In the genomic region with DNA sequence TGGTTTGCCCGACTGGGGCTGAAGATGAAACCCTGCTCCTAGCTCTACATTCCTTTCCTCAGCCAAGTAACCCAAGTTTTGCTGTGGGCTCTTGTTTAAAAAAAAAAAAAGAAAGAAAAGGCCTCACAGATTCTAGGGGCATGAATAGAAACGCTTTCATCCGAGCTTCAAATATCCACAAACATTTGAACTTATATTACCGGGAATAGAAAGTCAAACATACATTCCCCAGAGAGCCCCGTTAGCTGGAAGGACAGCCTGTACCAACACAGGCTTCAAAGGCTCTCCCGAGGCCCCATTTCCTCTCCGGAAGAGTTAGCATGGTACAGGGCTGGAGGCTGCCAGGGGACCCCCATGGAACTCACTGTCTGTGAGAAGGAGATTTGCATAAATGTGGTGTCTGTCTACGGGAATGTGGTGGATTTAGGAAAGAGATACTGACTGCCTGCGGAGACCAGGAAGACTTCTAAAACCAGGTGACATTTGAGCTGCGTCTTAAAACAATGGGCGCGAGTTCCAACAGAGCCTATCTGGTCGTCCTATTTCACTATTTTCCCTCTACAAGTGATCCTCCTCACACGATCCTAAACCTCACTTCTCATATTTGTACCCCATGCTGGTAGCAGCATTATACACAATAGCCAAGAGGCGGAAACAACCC, we compare ENCODE assay signal across 8 cellular contexts. TPM values are rescaled to one million over a fixed set of nuclear protein-coding genes. Genes with fewer than 3 reads are reported as not detected.
DNase-seq lines count a peak whose midpoint lies in the region; ATAC-seq and FAIRE-seq lines count a peak whose summit lies in the region.

No MANE protein-coding gene starts in this region.

- peak overlapping the region; percentile 65 for H3K4me3 ChIP-seq in HUES64 (ENCODE audit: low read length)
- H3K4me3 ChIP-seq in adipocyte (ENCODE audit: low read length) = peak overlapping the region; percentile 78
- peak overlapping the region; percentile 48 for H3K4me3 ChIP-seq in iPS-11a (ENCODE audit: low read depth, low read length)
- peak overlapping the region; percentile 30 to 52 (median 48) for H3K4me3 ChIP-seq in skin epidermis

- 22% methylated on average over 15 of the region's 15 CpGs for WGBS in HUES64

- no peak overlapping the region; the same call in 1 of the 2 replicates for H3K27ac ChIP-seq in HUES64 (ENCODE audit: low read depth, low read length)
- H3K27ac ChIP-seq in skin epidermis = peak overlapping the region in 17 of 21 experiments; percentile 1 to 86 (median 56)

- H3K4me1 ChIP-seq in HUES64 (ENCODE audit: insufficient read depth, low read length) = peaks cover 8% of the 10 kb centered on the region; the same call in 1 of the 2 replicates
- H3K4me1 ChIP-seq in adipocyte (ENCODE audit: control insufficient read depth, insufficient read depth, low read length) = peaks cover 8% of the 10 kb centered on the region

- DNase-seq in adipocyte (ENCODE audit: low read depth) (no peak), urothelium cell line (ENCODE audit: low spot score) (no peak), pons (ENCODE audit: low spot score) (no peak)

- H3K27me3 ChIP-seq in HUES64 (ENCODE audit: insufficient read depth, low read length) = peaks cover 45% of the 10 kb centered on the region
- peaks cover 6% of the 10 kb centered on the region for H3K27me3 ChIP-seq in adipocyte (replicated peaks; ENCODE audit: control insufficient read depth, insufficient read depth, low read length)

- ATAC-seq in GM21737 (IDR thresholded peaks at IDR 0.05; ENCODE audit: unreplicated experiment) (no peak), HG02938 (IDR thresholded peaks at IDR 0.05; ENCODE audit: unreplicated experiment) (no peak)

- peak overlapping the region; percentile 64 for H3K9ac ChIP-seq in HUES64 (ENCODE audit: low read depth, low read length)
- peak overlapping the region; percentile 84 for H3K9ac ChIP-seq in adipocyte (ENCODE audit: low read length)

- peaks cover 5% of the 10 kb centered on the region; the same call in 1 of the 2 replicates for H3K9me3 ChIP-seq in HUES64 (ENCODE audit: insufficient read depth, low read depth, low read length)
- peaks cover 3% of the 10 kb centered on the region for H3K9me3 ChIP-seq in adipocyte (ENCODE audit: control insufficient read depth, low read length)

- no peak for FAIRE-seq in urothelium cell line (lab: Jason Lieb, UNC)

- H3K36me3 ChIP-seq in HUES64 (ENCODE audit: insufficient read depth, low read length) (no peaks in the 10 kb centered on the region), adipocyte (ENCODE audit: control insufficient read depth, insufficient read depth, low read length, severe bottlenecking) (no peaks in the 10 kb centered on the region)

RNA-seq across cellular contexts. Expression of a gene that starts 0.7 kb away (rescaled TPM):
- 6.5 TPM for polyA plus RNA-seq in HUES64 (2013, experiment 1 of 2)
- 7.1 TPM for polyA plus RNA-seq in HUES64 (2013, experiment 2 of 2)

RNA-seq across cellular contexts. Expression of a gene that starts 23.3 kb away (rescaled TPM):
- polyA plus RNA-seq in HUES64 (2013, experiment 1 of 2) = 13.2 TPM
- polyA plus RNA-seq in HUES64 (2013, experiment 2 of 2) = 14.1 TPM

RNA-seq across cellular contexts. Expression of a gene that starts 38.2 kb away (rescaled TPM):
- polyA plus RNA-seq in HUES64 (2013, experiment 1 of 2) = 165 TPM
- polyA plus RNA-seq in HUES64 (2013, experiment 2 of 2) = 183 TPM
